17 cellular contexts compared by ENCODE assay signal in the genomic region with DNA sequence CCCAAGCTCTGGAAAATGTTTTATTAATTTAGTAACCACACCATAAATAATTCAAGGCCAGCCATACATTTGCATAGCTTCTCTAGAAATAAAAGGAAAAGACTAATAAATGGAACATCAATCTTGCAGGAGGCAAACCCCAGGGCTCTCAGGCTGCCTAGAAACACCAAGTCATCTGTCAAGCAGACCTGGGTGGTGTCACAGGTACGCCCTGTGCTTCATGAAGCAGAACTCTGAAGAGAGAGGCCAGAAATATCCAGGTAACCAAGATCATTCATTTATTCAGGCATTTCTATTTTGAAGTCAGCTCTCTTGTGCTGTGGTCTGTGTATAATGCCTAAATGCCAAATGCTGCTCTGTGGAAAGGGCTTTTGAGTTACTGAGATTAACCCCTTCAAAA. TPM values are rescaled to one million over a fixed set of nuclear protein-coding genes. Genes with fewer than 3 reads are reported as not detected.
"Had no signal": no experiment of that assay in that cellular context is flagged by ENCODE, and none has a peak within 500 bp of the region (broad histone marks: within the 10 kb centered on the region; RNA-seq: fewer than 3 reads in every experiment).

No MANE protein-coding gene starts in this region.

- H3K27me3 ChIP-seq: right atrium auricular region, upper lobe of left lung had no signal

- ATAC-seq: activated CD4-positive, CD25-positive, alpha-beta regulatory T cell treated with anti-CD3 and anti-CD28 coated beads, Interleukin-2, amount 50 U/mL, for 24 hours; Right ventricle myocardium inferior; SK-N-SH treated with all-trans-retinoic acid at 6 μM for 48 hours had no signal

- H3K9me3 Mint-ChIP-seq: endodermal cell had no signal

- H3K27ac Mint-ChIP-seq: endodermal cell had no signal

- H3K4me3 Mint-ChIP-seq: endodermal cell had no signal

- H3K9me3 ChIP-seq: right atrium auricular region, upper lobe of left lung had no signal

- H3K27ac ChIP-seq: right atrium auricular region, skin epidermis, upper lobe of left lung had no signal

- H3K4me1 ChIP-seq: right atrium auricular region, upper lobe of left lung had no signal

- H3K4me3 ChIP-seq: right atrium auricular region, skin epidermis, upper lobe of left lung had no signal

- DNase-seq: activated CD8-positive, alpha-beta memory T cell treated with anti-CD3 and anti-CD28 coated beads for 24 hours; activated effector memory CD4-positive, alpha-beta T cell treated with anti-CD3 and anti-CD28 coated beads, Interleukin-2, amount 50 U/mL, for 16 hours; dermis blood vessel endothelial cell; endodermal cell; hippocampal formation; posterior cingulate gyrus; T-helper 2 cell; upper lobe of left lung had no signal

- H3K36me3 ChIP-seq: right atrium auricular region had no signal

RNA-seq across cellular contexts. Expression of a gene that starts 45.3 kb away (rescaled TPM):
- total RNA-seq: dermis blood vessel endothelial cell, endodermal cell, glomerular endothelial cell, kidney epithelial cell, liver, mesenteric fat pad, right atrium auricular region, Right ventricle myocardium inferior had no signal
